13 cellular contexts compared by ENCODE assay signal in genomic region chr7:129840757-129841156, GRCh38.
DNase-seq lines count a peak whose midpoint lies in the region; ATAC-seq and TF ChIP-seq lines count a peak whose summit lies in the region.
"Had no signal": no experiment of that assay in that cellular context is flagged by ENCODE, and none has a peak within 500 bp of the region (broad histone marks: within the 10 kb centered on the region; RNA-seq: fewer than 3 reads in every experiment).

No MANE protein-coding gene starts in this region.

- no peak overlapping the region for H3K4me3 Mint-ChIP-seq in CD4-positive, alpha-beta T cell
- H3K4me3 Mint-ChIP-seq in brain = no peak overlapping the region
- H3K4me3 Mint-ChIP-seq: activated T-cell treated with anti-CD3 and anti-CD28 coated beads, Interleukin-2, amount 50 U/mL, for 4 hours had no signal

- no peak overlapping the region for H3K27ac ChIP-seq in CD4-positive, alpha-beta T cell (ENCODE audit: low read depth, low read length)
- peak overlapping the region; percentile 36 for H3K27ac ChIP-seq in mesenchymal stem cell (ENCODE audit: low read length, poor library complexity, severe bottlenecking)
- no peak overlapping the region for H3K27ac ChIP-seq in uterus
- H3K27ac ChIP-seq in colonic mucosa = no peak overlapping the region
- H3K27ac ChIP-seq in body of pancreas = peak overlapping the region in 2 of 4 donors; percentile 35 to 37
- H3K27ac ChIP-seq: hepatocyte had no signal

- H3K27me3 Mint-ChIP-seq in CD4-positive, alpha-beta T cell = no peaks in the 10 kb centered on the region
- peaks cover 2% of the 10 kb centered on the region for H3K27me3 Mint-ChIP-seq in brain

- no peak overlapping the region for H3K4ac ChIP-seq in mesenchymal stem cell (ENCODE audit: low read depth in 1 of 2, low read length in 2 of 2)

- H2BK5ac ChIP-seq in mesenchymal stem cell (ENCODE audit: low read depth, low read length, poor library complexity, severe bottlenecking) = no peak overlapping the region

- no peaks in the 10 kb centered on the region for H3K27me3 ChIP-seq in CD4-positive, alpha-beta T cell (ENCODE audit: control insufficient read depth, insufficient read depth, low read length)
- H3K27me3 ChIP-seq in Loucy (ENCODE audit: insufficient read depth, low read length, poor library complexity, severe bottlenecking) (no peaks in the 10 kb centered on the region), mesenchymal stem cell (ENCODE audit: control insufficient read depth in 1 of 2, insufficient read depth in 1 of 2, low read length in 2 of 2) (no peaks in the 10 kb centered on the region), uterus (no peaks in the 10 kb centered on the region), colonic mucosa (no peaks in the 10 kb centered on the region), body of pancreas (no peaks in the 10 kb centered on the region)
- H3K27me3 ChIP-seq: hepatocyte had no signal

- H3K9me2 ChIP-seq in Loucy (replicated peaks; ENCODE audit: low read depth, low read length) = no peaks in the 10 kb centered on the region

- no peak overlapping the region for H3K14ac ChIP-seq in mesenchymal stem cell (ENCODE audit: low read length in 2 of 2)

- peaks cover 6% of the 10 kb centered on the region; the same call in 1 of the 2 replicates for H3F3A ChIP-seq in Loucy (ENCODE audit: low read depth)

- no peak for DNase-seq in CD4-positive, alpha-beta T cell
- DNase-seq in mesenchymal stem cell (no peak), uterus (no peak), colonic mucosa (no peak), body of pancreas (no peak)
- DNase-seq: activated T-cell treated with anti-CD3 and anti-CD28 coated beads, Interleukin-2, amount 50 U/mL, for 4 hours; cortex of kidney; NCI-H1417 treated with DMSO at 0.1 percent for 48 hours; T1000 had no signal

- CTCF ChIA-PET in CD4-positive, alpha-beta T cell (lab: Charles Lee) = interaction anchor here (1.2 kb wide), 1 partner anchor 15 kb away, joined by 3 read pairs; no protein-coding TSS in a partner anchor

- POLR2A ChIA-PET in CD4-positive, alpha-beta T cell (lab: Charles Lee) = no interaction called here

- H3K4me3 ChIP-seq in Loucy (ENCODE audit: low read length, poor library complexity, severe bottlenecking) = no peak overlapping the region
- H3K4me3 ChIP-seq in mesenchymal stem cell (ENCODE audit: insufficient read depth in 1 of 2, low read depth in 1 of 2, low read length in 2 of 2) = no peak overlapping the region
- no peak overlapping the region for H3K4me3 ChIP-seq in uterus
- H3K4me3 ChIP-seq in colonic mucosa = no peak overlapping the region
- no peak overlapping the region for H3K4me3 ChIP-seq in body of pancreas
- H3K4me3 ChIP-seq: hepatocyte had no signal

- H3K23ac ChIP-seq in mesenchymal stem cell (ENCODE audit: low read length in 2 of 2) = no peak overlapping the region

- H4K20me1 ChIP-seq in Loucy (ENCODE audit: insufficient read depth, low read length, poor library complexity, severe bottlenecking) = peaks cover 9% of the 10 kb centered on the region

- ATAC-seq in CD4-positive, alpha-beta T cell (ENCODE audit: poor library complexity) = no peak
- no peak for ATAC-seq in body of pancreas
- ATAC-seq in HG02870 (IDR thresholded peaks at IDR 0.05; ENCODE audit: unreplicated experiment) = no peak

- H4K8ac ChIP-seq in mesenchymal stem cell (ENCODE audit: low read length) = no peak overlapping the region

- H3K36me3 ChIP-seq in Loucy (ENCODE audit: insufficient read depth, low read length) (0 out of 2 replicates have a peak, but pooled peaks cover 3% of the 10 kb centered on the region), mesenchymal stem cell (ENCODE audit: control insufficient read depth in 1 of 2, insufficient read depth in 2 of 2, low read depth in 1 of 2, low read length in 2 of 2) (peaks cover 2 to 38% of the 10 kb centered on the region in 2 experiments), uterus (no peaks in the 10 kb centered on the region), colonic mucosa (no peaks in the 10 kb centered on the region), body of pancreas (replicated peaks in 1 of 2; ENCODE audit: insufficient read depth in 1 of 2, low read depth in 2 of 2) (no peaks in the 10 kb centered on the region)

- H3K18ac ChIP-seq in mesenchymal stem cell (ENCODE audit: low read depth in 1 of 2, low read length in 2 of 2) = no peak overlapping the region

- TF ChIP-seq POLR2A in uterus (IDR thresholded peaks at IDR 0.05) = no peak
- no peak for TF ChIP-seq POLR2A in body of pancreas (IDR thresholded peaks at IDR 0.05)

- H2AFZ ChIP-seq in Loucy (ENCODE audit: low read length) = no peak overlapping the region
- H2AFZ ChIP-seq in mesenchymal stem cell (ENCODE audit: low read depth, low read length) = no peak overlapping the region
- H2AFZ ChIP-seq: hepatocyte had no signal

- peaks cover 40% of the 10 kb centered on the region for H3K4me1 Mint-ChIP-seq in CD4-positive, alpha-beta T cell (ENCODE audit: low read depth)
- H3K4me1 Mint-ChIP-seq in brain = peaks cover 51% of the 10 kb centered on the region

- H3K9ac ChIP-seq in Loucy (ENCODE audit: low read depth, low read length, poor library complexity, severe bottlenecking) (no peak overlapping the region), mesenchymal stem cell (ENCODE audit: low read length) (no peak overlapping the region), colonic mucosa (ENCODE audit: low read depth in 2 of 2, low read length in 2 of 2) (no peak overlapping the region)

- H3K79me2 ChIP-seq in Loucy (ENCODE audit: insufficient read depth, low read length) = no peaks in the 10 kb centered on the region

- H3K9me3 ChIP-seq in CD4-positive, alpha-beta T cell (ENCODE audit: control insufficient read depth, low read length) = no peaks in the 10 kb centered on the region
- H3K9me3 ChIP-seq in Loucy (ENCODE audit: insufficient read depth, low read depth, low read length) (no peaks in the 10 kb centered on the region), mesenchymal stem cell (ENCODE audit: control insufficient read depth, low read length) (no peaks in the 10 kb centered on the region), uterus (no peaks in the 10 kb centered on the region), colonic mucosa (no peaks in the 10 kb centered on the region), body of pancreas (no peaks in the 10 kb centered on the region)

- peaks cover 12% of the 10 kb centered on the region for H3K79me1 ChIP-seq in mesenchymal stem cell (replicated peaks; ENCODE audit: low read length, poor library complexity, severe bottlenecking)

- intact Hi-C loops in CD4-positive, alpha-beta T cell (cut with DNase I, micrococcal nuclease) = no loop called here
- intact Hi-C loops in uterus (cut with DNase I; ENCODE audit: low total_unique reads) (no loop called here), colonic mucosa (cut with DNase I) (no loop called here), body of pancreas (cut with DNase I) (no loop called here)

- no peak overlapping the region for H2BK120ac ChIP-seq in mesenchymal stem cell (ENCODE audit: low read depth, low read length)

- peak overlapping the region; percentile 72 for H2AK5ac ChIP-seq in mesenchymal stem cell (ENCODE audit: low read length, severe bottlenecking)

- H3K9me3 Mint-ChIP-seq in CD4-positive, alpha-beta T cell = no peaks in the 10 kb centered on the region
- H3K9me3 Mint-ChIP-seq in brain = no peaks in the 10 kb centered on the region
- H3K9me3 Mint-ChIP-seq: activated T-cell treated with anti-CD3 and anti-CD28 coated beads, Interleukin-2, amount 50 U/mL, for 4 hours had no signal

- H3K4me2 ChIP-seq in Loucy (ENCODE audit: low read depth, low read length, poor library complexity, severe bottlenecking) = peak overlapping the region; percentile 23
- no peak overlapping the region for H3K4me2 ChIP-seq in mesenchymal stem cell (ENCODE audit: low read length, poor library complexity, severe bottlenecking)
- H3K4me2 ChIP-seq: hepatocyte had no signal

- no peak for TF ChIP-seq CTCF in CD4-positive, alpha-beta T cell (IDR thresholded peaks at IDR 0.05)
- TF ChIP-seq CTCF in Loucy (conservative IDR thresholded peaks at IDR 0.05; ENCODE audit: low read length) = no peak
- TF ChIP-seq CTCF in brain (conservative IDR thresholded peaks at IDR 0.05) = no peak
- TF ChIP-seq CTCF in uterus (IDR thresholded peaks at IDR 0.05) = no peak
- TF ChIP-seq CTCF in colonic mucosa (IDR thresholded peaks at IDR 0.05) = no peak
- TF ChIP-seq CTCF in body of pancreas (IDR thresholded peaks at IDR 0.05) = no peak

- peaks cover 43% of the 10 kb centered on the region for H3K4me1 ChIP-seq in Loucy (ENCODE audit: insufficient read depth, low read length, poor library complexity, severe bottlenecking)
- H3K4me1 ChIP-seq in mesenchymal stem cell (ENCODE audit: control insufficient read depth, insufficient read depth, low read depth, low read length) = peaks cover 18% of the 10 kb centered on the region
- peaks cover 0 to 9% of the 10 kb centered on the region in 2 donors for H3K4me1 ChIP-seq in uterus
- H3K4me1 ChIP-seq in colonic mucosa = no peaks in the 10 kb centered on the region
- H3K4me1 ChIP-seq in body of pancreas = peaks cover 48% of the 10 kb centered on the region

- WGBS in mesenchymal stem cell = 92% methylated on average over 4 of the region's 4 CpGs
- 39 to 42% methylated on average over 4 of the region's 4 CpGs for WGBS in body of pancreas, 2 donors

- no peak overlapping the region for H2BK12ac ChIP-seq in mesenchymal stem cell (ENCODE audit: low read length in 2 of 2)

- peak overlapping the region; percentile 7 for H3K27ac Mint-ChIP-seq in CD4-positive, alpha-beta T cell
- peak overlapping the region in 4 of 5 experiments; percentile 19 to 81 (median 53) for H3K27ac Mint-ChIP-seq in brain

- H4K91ac ChIP-seq in mesenchymal stem cell (ENCODE audit: low read length) = no peak overlapping the region

- peaks cover 29% of the 10 kb centered on the region for H3K36me3 Mint-ChIP-seq in CD4-positive, alpha-beta T cell (ENCODE audit: low read depth)
- H3K36me3 Mint-ChIP-seq in brain = peaks cover 23% of the 10 kb centered on the region

- H2BK15ac ChIP-seq in mesenchymal stem cell (ENCODE audit: low read depth, poor library complexity, severe bottlenecking) = no peak overlapping the region
